Comparison of ENCODE assay signal across 26 cellular contexts in genomic region chr19:41543582-41543981, GRCh38. TPM values are rescaled to one million over a fixed set of nuclear protein-coding genes. Genes with fewer than 3 reads are reported as not detected.
DNase-seq lines count a peak whose midpoint lies in the region; ATAC-seq lines count a peak whose summit lies in the region.
"Had no signal": no experiment of that assay in that cellular context is flagged by ENCODE, and none has a peak within 500 bp of the region (broad histone marks: within the 10 kb centered on the region; RNA-seq: fewer than 3 reads in every experiment).

No MANE protein-coding gene starts in this region.

- no peaks in the 10 kb centered on the region for H3K27me3 Mint-ChIP-seq in CD4-positive, alpha-beta memory T cell
- H3K27me3 Mint-ChIP-seq in activated CD4-positive, alpha-beta memory T cell treated with anti-CD3 and anti-CD28 coated beads, Interleukin-2, amount 10 ng/mL, durations not matched to agents 7 days and 5 days = no peaks in the 10 kb centered on the region
- no peaks in the 10 kb centered on the region for H3K27me3 Mint-ChIP-seq in naive thymus-derived CD4-positive, alpha-beta T cell
- no peaks in the 10 kb centered on the region for H3K27me3 Mint-ChIP-seq in stimulated activated naive B cell treated with anti-CD40 and anti-IgM and Interleukin-4, amounts not matched to agents 10 μg/mL and 1 μg/mL and 100 μg/mL, for 72 hours
- H3K27me3 Mint-ChIP-seq: memory B cell had no signal

- H3K4me3 Mint-ChIP-seq in CD4-positive, alpha-beta memory T cell = peak overlapping the region in 2 of 8 donors; percentile 56 to 63
- H3K4me3 Mint-ChIP-seq in activated CD4-positive, alpha-beta memory T cell treated with anti-CD3 and anti-CD28 coated beads, Interleukin-2, amount 10 ng/mL, durations not matched to agents 7 days and 5 days = no peak overlapping the region
- H3K4me3 Mint-ChIP-seq in naive thymus-derived CD4-positive, alpha-beta T cell = peak overlapping the region in 4 of 10 donors; percentile 22 to 99 (median 69)
- no peak overlapping the region for H3K4me3 Mint-ChIP-seq in stimulated activated naive B cell treated with anti-CD40 and anti-IgM and Interleukin-4, amounts not matched to agents 10 μg/mL and 1 μg/mL and 100 μg/mL, for 72 hours
- H3K4me3 Mint-ChIP-seq: memory B cell had no signal

- CTCF ChIA-PET in CD4-positive, alpha-beta memory T cell (lab: Charles Lee; ENCODE audit: partially characterized antibody) = interaction anchor here (0.7 to 22.6 kb wide), 4 partner anchors 12 to 80 kb away, joined by 5 to 561 read pairs (median 10); no protein-coding TSS in a partner anchor
- CTCF ChIA-PET in activated CD4-positive, alpha-beta memory T cell treated with anti-CD3 and anti-CD28 coated beads, Interleukin-2, amount 10 ng/mL, durations not matched to agents 7 days and 5 days (lab: Charles Lee) = interaction anchor here (0.8 to 15.4 kb wide), 7 partner anchors 12 to 56 kb away, joined by 3 to 193 read pairs (median 4); no protein-coding TSS in a partner anchor
- CTCF ChIA-PET in naive thymus-derived CD4-positive, alpha-beta T cell (lab: Charles Lee) = interaction anchor here (13.7 kb wide), 1 partner anchor 19 kb away, joined by 384 read pairs; no protein-coding TSS in a partner anchor

- peak; percentile 47 to 60 for ATAC-seq in activated CD4-positive, CD25-positive, alpha-beta regulatory T cell treated with anti-CD3 and anti-CD28 coated beads, Interleukin-2, amount 50 U/mL, for 24 hours
- no peak for ATAC-seq in naive thymus-derived CD4-positive, alpha-beta T cell
- no peak for ATAC-seq in stimulated activated naive B cell treated with anti-CD40 and anti-IgM and Interleukin-4, amounts not matched to agents 10 μg/mL and 1 μg/mL and 100 μg/mL, for 72 hours (replicated peaks)
- ATAC-seq: heart left ventricle, left colon, Right ventricle myocardium inferior had no signal

- H3K36me3 ChIP-seq in CD4-positive, alpha-beta memory T cell (ENCODE audit: insufficient read depth, low read length) = no peaks in the 10 kb centered on the region
- no peaks in the 10 kb centered on the region for H3K36me3 ChIP-seq in naive thymus-derived CD4-positive, alpha-beta T cell (ENCODE audit: control insufficient read depth in 2 of 3, insufficient read depth in 3 of 3, low read length in 3 of 3)
- H3K36me3 ChIP-seq: cardiac muscle cell, heart left ventricle, MG63 had no signal

- peaks cover 66% of the 10 kb centered on the region for H3K4me1 ChIP-seq in CD4-positive, alpha-beta memory T cell (ENCODE audit: insufficient read depth, low read length)
- H3K4me1 ChIP-seq in naive thymus-derived CD4-positive, alpha-beta T cell (ENCODE audit: control insufficient read depth in 2 of 2, insufficient read depth in 2 of 2, low read length in 2 of 2) = peaks cover 49 to 55% of the 10 kb centered on the region in 2 donors

- peaks cover 0 to 6% (median 0%) of the 10 kb centered on the region in 8 donors for H3K9me3 Mint-ChIP-seq in CD4-positive, alpha-beta memory T cell
- H3K9me3 Mint-ChIP-seq in activated CD4-positive, alpha-beta memory T cell treated with anti-CD3 and anti-CD28 coated beads, Interleukin-2, amount 10 ng/mL, durations not matched to agents 7 days and 5 days = no peaks in the 10 kb centered on the region
- no peaks in the 10 kb centered on the region for H3K9me3 Mint-ChIP-seq in naive thymus-derived CD4-positive, alpha-beta T cell
- H3K9me3 Mint-ChIP-seq in stimulated activated naive B cell treated with anti-CD40 and anti-IgM and Interleukin-4, amounts not matched to agents 10 μg/mL and 1 μg/mL and 100 μg/mL, for 72 hours = no peaks in the 10 kb centered on the region
- H3K9me3 Mint-ChIP-seq: memory B cell had no signal

- no peaks in the 10 kb centered on the region for H3K9me3 ChIP-seq in CD4-positive, alpha-beta memory T cell (ENCODE audit: control insufficient read depth in 1 of 2, low read length in 2 of 2)
- no peaks in the 10 kb centered on the region for H3K9me3 ChIP-seq in naive thymus-derived CD4-positive, alpha-beta T cell (ENCODE audit: control insufficient read depth in 2 of 3, low read length in 3 of 3)
- H3K9me3 ChIP-seq: heart left ventricle, MG63 had no signal

- peaks cover 50 to 63% (median 55%) of the 10 kb centered on the region in 4 donors for H3K4me1 Mint-ChIP-seq in CD4-positive, alpha-beta memory T cell
- peaks cover 69% of the 10 kb centered on the region for H3K4me1 Mint-ChIP-seq in activated CD4-positive, alpha-beta memory T cell treated with anti-CD3 and anti-CD28 coated beads, Interleukin-2, amount 10 ng/mL, durations not matched to agents 7 days and 5 days
- H3K4me1 Mint-ChIP-seq in naive thymus-derived CD4-positive, alpha-beta T cell = peaks cover 45 to 68% (median 59%) of the 10 kb centered on the region in 7 donors
- peaks cover 48 to 71% of the 10 kb centered on the region in 2 donors for H3K4me1 Mint-ChIP-seq in stimulated activated naive B cell treated with anti-CD40 and anti-IgM and Interleukin-4, amounts not matched to agents 10 μg/mL and 1 μg/mL and 100 μg/mL, for 72 hours

- peak overlapping the region in 6 of 7 donors; percentile 56 to 91 (median 89) for H3K27ac Mint-ChIP-seq in CD4-positive, alpha-beta memory T cell
- H3K27ac Mint-ChIP-seq in activated CD4-positive, alpha-beta memory T cell treated with anti-CD3 and anti-CD28 coated beads, Interleukin-2, amount 10 ng/mL, durations not matched to agents 7 days and 5 days = peak overlapping the region; percentile 96
- peak overlapping the region; percentile 85 to 99 (median 96) for H3K27ac Mint-ChIP-seq in naive thymus-derived CD4-positive, alpha-beta T cell
- no peak overlapping the region for H3K27ac Mint-ChIP-seq in stimulated activated naive B cell treated with anti-CD40 and anti-IgM and Interleukin-4, amounts not matched to agents 10 μg/mL and 1 μg/mL and 100 μg/mL, for 72 hours

- H3K27ac ChIP-seq in CD4-positive, alpha-beta memory T cell (ENCODE audit: low read depth, low read length) = no peak overlapping the region
- peak overlapping the region; percentile 61 for H3K27ac ChIP-seq in naive thymus-derived CD4-positive, alpha-beta T cell (ENCODE audit: low read depth, low read length)
- H3K27ac ChIP-seq: cardiac muscle cell had no signal

- no peaks in the 10 kb centered on the region for H3K36me3 Mint-ChIP-seq in CD4-positive, alpha-beta memory T cell
- H3K36me3 Mint-ChIP-seq in activated CD4-positive, alpha-beta memory T cell treated with anti-CD3 and anti-CD28 coated beads, Interleukin-2, amount 10 ng/mL, durations not matched to agents 7 days and 5 days (ENCODE audit: low read depth) = no peaks in the 10 kb centered on the region
- H3K36me3 Mint-ChIP-seq in naive thymus-derived CD4-positive, alpha-beta T cell = no peaks in the 10 kb centered on the region
- H3K36me3 Mint-ChIP-seq in stimulated activated naive B cell treated with anti-CD40 and anti-IgM and Interleukin-4, amounts not matched to agents 10 μg/mL and 1 μg/mL and 100 μg/mL, for 72 hours = peaks cover 5 to 20% of the 10 kb centered on the region in 2 donors

- H3K4me3 ChIP-seq in CD4-positive, alpha-beta memory T cell (ENCODE audit: low read length in 2 of 2) = no peak overlapping the region
- H3K4me3 ChIP-seq in naive thymus-derived CD4-positive, alpha-beta T cell (ENCODE audit: low read length) = no peak overlapping the region
- H3K4me3 ChIP-seq: cardiac muscle cell, heart left ventricle, MG63 had no signal

- intact Hi-C loops in CD4-positive, alpha-beta memory T cell (cut with micrococcal nuclease) = no loop called here
- intact Hi-C loops in naive thymus-derived CD4-positive, alpha-beta T cell (cut with micrococcal nuclease) = loop anchor here in 1 of 2 donors (2.0 kb wide), 1 partner anchor 23 kb away; no protein-coding TSS in a partner anchor

- POLR2A ChIA-PET in CD4-positive, alpha-beta memory T cell (lab: Charles Lee; ENCODE audit: partially characterized antibody) = interaction anchor here (0.8 to 15.5 kb wide), 3 partner anchors 12 to 52 kb away, joined by 3 to 547 read pairs (median 10); no protein-coding TSS in a partner anchor
- POLR2A ChIA-PET in activated CD4-positive, alpha-beta memory T cell treated with anti-CD3 and anti-CD28 coated beads, Interleukin-2, amount 10 ng/mL, durations not matched to agents 7 days and 5 days (lab: Charles Lee) = interaction anchor here (1.7 to 7.6 kb wide), 2 partner anchors 11 to 14 kb away, joined by 4 to 173 read pairs; no protein-coding TSS in a partner anchor
- POLR2A ChIA-PET in naive thymus-derived CD4-positive, alpha-beta T cell (lab: Charles Lee) = interaction anchor here (1.4 to 15.6 kb wide), 3 partner anchors 9 to 17 kb away, joined by 8 to 518 read pairs (median 208); no protein-coding TSS in a partner anchor

- DNase-seq in activated CD4-positive, CD25-positive, alpha-beta regulatory T cell treated with anti-CD3 and anti-CD28 coated beads, Interleukin-2, amount 50 U/mL, for 72 hours = no peak
- DNase-seq in CD4-positive, alpha-beta memory T cell = no peak
- no peak for DNase-seq in activated CD4-positive, alpha-beta memory T cell treated with anti-CD3 and anti-CD28 coated beads, Interleukin-2, amount 10 ng/mL, durations not matched to agents 7 days and 5 days
- DNase-seq in naive thymus-derived CD4-positive, alpha-beta T cell = no peak
- no peak for DNase-seq in A172 (ENCODE audit: low spot score)
- no peak for DNase-seq in stimulated activated naive B cell treated with anti-CD40 and anti-IgM and Interleukin-4, amounts not matched to agents 10 μg/mL and 1 μg/mL and 100 μg/mL, for 72 hours
- DNase-seq in NCI-H1436 (lab: John Stamatoyannopoulos, UW) = no peak
- DNase-seq: activated CD4-positive, alpha-beta T cell treated with anti-CD3 and anti-CD28 coated beads for 48 hours; amygdala; Calu3; dermis blood vessel endothelial cell; heart left ventricle; left colon; MG63; NCI-H1694 treated with DMSO at 0.1 percent for 48 hours; NCI-H2227 treated with DMSO at 0.1 percent for 48 hours; stimulated activated CD4-positive, alpha-beta T cell treated with anti-CD3 and anti-CD28 coated beads, Interleukin-4, amount 100 ng/mL, for 1 hour; trophoblast cell had no signal

- no peaks in the 10 kb centered on the region for H3K27me3 ChIP-seq in CD4-positive, alpha-beta memory T cell (ENCODE audit: insufficient read depth, low read length)
- H3K27me3 ChIP-seq in naive thymus-derived CD4-positive, alpha-beta T cell (ENCODE audit: control insufficient read depth in 2 of 2, insufficient read depth in 2 of 2, low read length in 2 of 2) = no peaks in the 10 kb centered on the region
- H3K27me3 ChIP-seq: cardiac muscle cell had no signal

RNA-seq across cellular contexts. Expression of gene CEACAM21, which starts 32.4 kb away (rescaled TPM):
- total RNA-seq in CD4-positive, alpha-beta memory T cell = 10 to 100 TPM; 42.8 to 48.7 TPM
- polyA plus RNA-seq in CD4-positive, alpha-beta memory T cell = 10 to 100 TPM; 60.4 to 61.2 TPM
- total RNA-seq in activated CD4-positive, alpha-beta memory T cell treated with anti-CD3 and anti-CD28 coated beads, Interleukin-2, amount 10 ng/mL, durations not matched to agents 7 days and 5 days = 10 to 100 TPM; 77.0 to 77.8 TPM
- 10 to 100 TPM; 40.1 to 64.5 (median 50.0) TPM for total RNA-seq in naive thymus-derived CD4-positive, alpha-beta T cell
- 10 to 100 TPM; 27.7 to 43.6 TPM for polyA plus RNA-seq in naive thymus-derived CD4-positive, alpha-beta T cell
- total RNA-seq in A172 (2014; rRNA removed; shearing (Covaris generic)) = not detected in 2 replicates
- total RNA-seq: Calu3, myocyte, osteoblast, renal cortical epithelial cell had no signal
- polyA plus RNA-seq: BJ had no signal

Comparison
In these comparisons a context has a peak if more than half of its experiments do, and no peak if none do; other contexts are left out.
1. ATAC-seq: peak in activated CD4-positive, CD25-positive, alpha-beta regulatory T cell treated with anti-CD3 and anti-CD28 coated beads, Interleukin-2, amount 50 U/mL, for 24 hours (2 of 2); none in naive thymus-derived CD4-positive, alpha-beta T cell (single experiment) and stimulated activated naive B cell treated with anti-CD40 and anti-IgM and Interleukin-4, amounts not matched to agents 10 μg/mL and 1 μg/mL and 100 μg/mL, for 72 hours (0 of 2).
2. RNA of gene CEACAM21, which starts 32.4 kb away (total RNA-seq): 77.0 to 77.8 TPM in activated CD4-positive, alpha-beta memory T cell treated with anti-CD3 and anti-CD28 coated beads, Interleukin-2, amount 10 ng/mL, durations not matched to agents 7 days and 5 days, 40.1 to 64.5 TPM in naive thymus-derived CD4-positive, alpha-beta T cell and 42.8 to 48.7 TPM in CD4-positive, alpha-beta memory T cell; not detected in A172; every median in the first group is over 10 times any median in the second.